In the genomic region with DNA sequence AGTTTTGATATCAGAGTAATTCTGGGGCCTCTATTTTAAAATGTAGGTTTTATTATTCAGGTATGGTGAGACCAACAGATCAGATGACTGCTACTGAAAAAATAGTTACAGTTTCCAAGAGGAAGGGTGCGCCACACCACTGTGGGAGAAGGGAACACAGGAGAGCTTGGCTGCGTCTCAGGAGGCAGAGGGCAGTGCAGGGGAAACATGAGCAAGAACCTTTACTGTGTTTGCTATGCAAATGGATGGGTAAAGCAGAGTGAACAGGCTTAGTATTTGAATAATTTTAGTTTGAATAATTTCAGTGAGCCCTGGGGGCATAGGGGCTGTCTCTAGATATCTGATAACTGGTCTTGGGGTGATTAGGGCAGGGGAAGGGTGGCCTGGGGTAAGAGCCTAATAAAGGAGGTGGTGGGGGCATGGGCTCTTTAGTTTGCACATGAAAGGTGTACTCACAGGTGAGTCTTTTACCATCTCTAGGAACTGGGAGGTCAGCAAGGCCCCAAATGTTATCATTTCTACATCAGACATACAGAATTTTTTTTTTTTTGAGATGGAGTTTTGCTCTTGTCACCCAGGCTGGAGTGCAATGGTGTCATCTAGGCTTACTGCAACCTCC, we compare ENCODE assay signal across 17 cellular contexts.
DNase-seq lines count a peak whose midpoint lies in the region; ATAC-seq and TF ChIP-seq lines count a peak whose summit lies in the region.
"Had no signal": no experiment of that assay in that cellular context is flagged by ENCODE, and none has a peak within 500 bp of the region (broad histone marks: within the 10 kb centered on the region; RNA-seq: fewer than 3 reads in every experiment).

No MANE protein-coding gene starts in this region.

- ATAC-seq in HG03469 (IDR thresholded peaks at IDR 0.05; ENCODE audit: unreplicated experiment) (no peak), HG02610 (IDR thresholded peaks at IDR 0.05; ENCODE audit: unreplicated experiment) (no peak)
- ATAC-seq: activated T-helper 17 cell treated with anti-CD3 and anti-CD28 coated beads, Interleukin-2, amount 50 U/mL, for 72 hours had no signal

- intact Hi-C loops in prostate gland (cut with DNase I) = no loop called here

- WGBS in prostate gland = 51% methylated on average over 2 of the region's 2 CpGs

- TF ChIP-seq POLR2A in prostate gland (IDR thresholded peaks at IDR 0.05) = no peak

- no peaks in the 10 kb centered on the region for H3K27me3 ChIP-seq in prostate gland (replicated peaks; ENCODE audit: insufficient read depth)

- no peaks in the 10 kb centered on the region for H3K9me3 ChIP-seq in prostate gland
- H3K9me3 ChIP-seq: thoracic aorta had no signal

- peak; percentile 32 for DNase-seq in NCI-H345 (lab: John Stamatoyannopoulos, UW)
- no peak for DNase-seq in NCI-H345 treated with DMSO at 0.1 percent for 48 hours (lab: John Stamatoyannopoulos, UW; ENCODE audit: unreplicated experiment)
- peak; percentile 77 for DNase-seq in NCI-H1048 (lab: John Stamatoyannopoulos, UW)
- peak; percentile 9 for DNase-seq in RPMI8226
- peak; percentile 45 for DNase-seq in prostate gland (ENCODE audit: low spot score)
- no peak for DNase-seq in CD1c-positive myeloid dendritic cell (ENCODE audit: extremely low spot score)
- DNase-seq: ACHN; amniotic stem cell; CD8-positive, alpha-beta memory T cell; midbrain; occipital lobe; stimulated activated CD4-positive, alpha-beta T cell treated with anti-CD3 and anti-CD28 coated beads, Interleukin-4, amount 100 ng/mL, for 24 hours had no signal

- no peak overlapping the region for H3K27ac ChIP-seq in prostate gland
- H3K27ac ChIP-seq: epithelial cell of prostate, thoracic aorta had no signal

- H3K4me1 ChIP-seq in prostate gland (replicated peaks) = no peaks in the 10 kb centered on the region

- H3K36me3 ChIP-seq in prostate gland = no peaks in the 10 kb centered on the region
- H3K36me3 ChIP-seq: thoracic aorta had no signal

- no peak overlapping the region for H3K4me3 ChIP-seq in prostate gland
- H3K4me3 ChIP-seq: thoracic aorta had no signal

- peak in 3 of 4 experiments; percentile 18 to 31 (median 28) for TF ChIP-seq CTCF in prostate gland (IDR thresholded peaks at IDR 0.05)

Comparison
In these comparisons a context has a peak if more than half of its experiments do, and no peak if none do; other contexts are left out.
1. DNase-seq: peak in NCI-H345 (single experiment), NCI-H1048 (single experiment), RPMI8226 (single experiment) and prostate gland (single experiment); none in NCI-H345 treated with DMSO at 0.1 percent for 48 hours (single experiment) and CD1c-positive myeloid dendritic cell (single experiment).